ENCODE assay signal across 8 cellular contexts in genomic region chr11:7436657-7437056, GRCh38. TPM values are rescaled to one million over a fixed set of nuclear protein-coding genes. Genes with fewer than 3 reads are reported as not detected.
A peak's percentile ranks its signal among the peaks of the same experiment; 100 is the strongest.
DNase-seq lines count a peak whose midpoint lies in the region; ATAC-seq and TF ChIP-seq lines count a peak whose summit lies in the region.

No MANE protein-coding gene starts in this region.

- H3K9me3 Mint-ChIP-seq in activated T-cell treated with anti-CD3 and anti-CD28 coated beads, Interleukin-2, amount 50 U/mL, for 4 hours = no peaks in the 10 kb centered on the region

- peak overlapping the region; percentile 58 for H3K27ac ChIP-seq in neutrophil

- H3K4me1 ChIP-seq in neutrophil (ENCODE audit: control insufficient read depth in 1 of 2, insufficient read depth in 1 of 2, low read depth in 1 of 2, low read length in 1 of 2) = peaks cover 9 to 44% of the 10 kb centered on the region in 2 experiments

- no peak for DNase-seq in activated T-cell treated with anti-CD3 and anti-CD28 coated beads, Interleukin-2, amount 50 U/mL, for 4 hours
- no peak for DNase-seq in activated T-cell treated with anti-CD3 and anti-CD28 coated beads, Interleukin-2, amount 50 U/mL, for 1 hour
- peak; percentile 85 for DNase-seq in SKM-1 treated with dmso at 0.1 percent for 144 hours (lab: John Stamatoyannopoulos, UW; ENCODE audit: unreplicated experiment)
- DNase-seq in ecto neural progenitor cell (ENCODE audit: low spot score) = no peak
- no peak for DNase-seq in SW480 (ENCODE audit: low spot score)

- peaks cover 21% of the 10 kb centered on the region for H3K4me1 Mint-ChIP-seq in activated T-cell treated with anti-CD3 and anti-CD28 coated beads, Interleukin-2, amount 50 U/mL, for 4 hours (ENCODE audit: low read depth)

- no peak overlapping the region for H3K4me3 ChIP-seq in neutrophil (ENCODE audit: low read depth in 1 of 2, low read length in 1 of 2)

- no peak for TF ChIP-seq CTCF in neutrophil (IDR thresholded peaks at IDR 0.05)

- no peaks in the 10 kb centered on the region for H3K27me3 ChIP-seq in neutrophil

- no peaks in the 10 kb centered on the region for H3K9me3 ChIP-seq in neutrophil

- no peaks in the 10 kb centered on the region for H3K36me3 ChIP-seq in neutrophil

- H3K36me3 Mint-ChIP-seq in activated T-cell treated with anti-CD3 and anti-CD28 coated beads, Interleukin-2, amount 50 U/mL, for 4 hours (ENCODE audit: insufficient read depth) = no peaks in the 10 kb centered on the region

- no peaks in the 10 kb centered on the region for H3K27me3 Mint-ChIP-seq in activated T-cell treated with anti-CD3 and anti-CD28 coated beads, Interleukin-2, amount 50 U/mL, for 4 hours (ENCODE audit: low read depth)

- H3K4me3 Mint-ChIP-seq in activated T-cell treated with anti-CD3 and anti-CD28 coated beads, Interleukin-2, amount 50 U/mL, for 4 hours = peak overlapping the region; percentile 31

- ATAC-seq in activated T-cell treated with anti-CD3 and anti-CD28 coated beads, Interleukin-2, amount 50 U/mL, for 4 hours = no peak
- ATAC-seq in HG02852 (IDR thresholded peaks at IDR 0.05; ENCODE audit: unreplicated experiment) (peak; percentile 92), HG03097 (IDR thresholded peaks at IDR 0.05; ENCODE audit: low FRiP score, unreplicated experiment) (no peak)

RNA-seq across cellular contexts. Expression of gene OLFML1, which starts 48.6 kb away (rescaled TPM):
- total RNA-seq in activated T-cell treated with anti-CD3 and anti-CD28 coated beads, Interleukin-2, amount 50 U/mL, for 4 hours = not detected
